In the genomic region with DNA sequence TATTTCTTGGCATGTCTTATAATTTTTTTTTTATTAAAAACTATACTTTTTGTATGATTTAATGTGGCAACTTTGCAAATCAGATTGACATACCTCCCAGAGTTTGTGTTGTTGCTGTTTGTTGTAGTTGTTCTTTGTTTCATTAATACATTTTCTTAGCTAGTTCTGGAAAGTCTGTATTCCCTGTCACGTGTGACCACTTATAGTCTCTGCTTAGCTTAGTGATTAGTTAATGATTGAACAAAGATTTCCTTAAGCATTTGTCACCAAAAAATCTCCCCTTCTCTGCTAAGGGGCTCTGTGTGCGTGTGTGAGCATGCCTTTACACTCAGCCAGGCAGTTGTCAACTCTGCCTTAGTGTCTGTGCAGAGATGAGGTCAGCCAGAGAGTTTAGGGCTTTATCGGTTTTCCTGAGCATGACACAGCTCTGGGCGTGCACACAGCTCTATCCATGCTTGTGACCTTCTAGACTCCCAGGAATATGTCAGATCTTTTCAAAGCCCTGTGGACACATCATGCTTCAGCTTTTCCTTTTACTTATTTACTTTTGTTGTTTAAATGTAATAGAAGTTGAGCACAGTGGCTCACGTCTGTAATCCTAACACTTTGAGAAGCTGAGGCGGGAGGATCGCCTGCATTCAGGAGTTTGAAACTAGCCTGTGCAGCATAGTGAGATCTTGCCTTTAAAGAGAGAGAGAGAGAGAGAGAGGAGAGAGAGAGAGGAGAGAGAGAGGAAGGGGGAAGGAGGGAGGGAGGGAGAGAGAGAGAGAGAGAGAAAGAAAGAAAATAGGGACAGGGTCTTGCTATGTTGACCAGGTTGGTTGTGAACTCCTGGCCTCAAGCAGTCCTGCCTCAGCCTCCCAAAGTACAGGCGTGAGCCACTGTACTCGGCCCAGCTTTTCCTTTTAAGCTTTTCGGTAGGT, we compare ENCODE assay signal across 13 cellular contexts. TPM values are rescaled to one million over a fixed set of nuclear protein-coding genes. Genes with fewer than 3 reads are reported as not detected.
DNase-seq lines count a peak whose midpoint lies in the region; ATAC-seq, FAIRE-seq and TF ChIP-seq lines count a peak whose summit lies in the region.
"Had no signal": no experiment of that assay in that cellular context is flagged by ENCODE, and none has a peak within 500 bp of the region (broad histone marks: within the 10 kb centered on the region; RNA-seq: fewer than 3 reads in every experiment).

No MANE protein-coding gene starts in this region.

- no peaks in the 10 kb centered on the region for H3K79me2 ChIP-seq in astrocyte (ENCODE audit: insufficient read depth, low read length)

- peaks cover 20% of the 10 kb centered on the region for H3K27me3 Mint-ChIP-seq in astrocyte (ENCODE audit: low read depth, unreplicated experiment)

- no peaks in the 10 kb centered on the region for H3K9me3 ChIP-seq in astrocyte (ENCODE audit: insufficient read depth, low read depth, low read length)
- no peaks in the 10 kb centered on the region for H3K9me3 ChIP-seq in right cardiac atrium (ENCODE audit: control insufficient read depth, low read length)
- H3K9me3 ChIP-seq: gastrocnemius medialis had no signal

- no peaks in the 10 kb centered on the region for H3K9me3 Mint-ChIP-seq in astrocyte (ENCODE audit: unreplicated experiment)
- H3K9me3 Mint-ChIP-seq: natural killer cell; stimulated activated naive CD8-positive, alpha-beta T cell treated with anti-CD3 and anti-CD28 coated beads, Interleukin-15, amount 100 ng/mL, for 72 hours had no signal

- H2AFZ ChIP-seq in astrocyte (ENCODE audit: low read depth, low read length): no peak overlapping the region

- H3K4me3 ChIP-seq in astrocyte (ENCODE audit: insufficient read depth, low read depth, low read length) (no peak overlapping the region), right cardiac atrium (ENCODE audit: low read length) (no peak overlapping the region)
- H3K4me3 ChIP-seq: gastrocnemius medialis had no signal

- H3K27ac Mint-ChIP-seq in astrocyte (ENCODE audit: unreplicated experiment): peak overlapping the region; percentile 8
- H3K27ac Mint-ChIP-seq: H9; natural killer cell; stimulated activated naive CD8-positive, alpha-beta T cell treated with anti-CD3 and anti-CD28 coated beads, Interleukin-15, amount 100 ng/mL, for 72 hours had no signal

- ATAC-seq in right cardiac atrium: peak; percentile 93
- no peak for ATAC-seq in HG02759 (IDR thresholded peaks at IDR 0.05; ENCODE audit: unreplicated experiment)
- no peak for ATAC-seq in HG02798 (IDR thresholded peaks at IDR 0.05; ENCODE audit: poor library complexity, unreplicated experiment)
- ATAC-seq: stimulated activated naive CD8-positive, alpha-beta T cell treated with anti-CD3 and anti-CD28 coated beads, Interleukin-15, amount 100 ng/mL, for 72 hours had no signal

- H3K4me1 Mint-ChIP-seq in astrocyte (ENCODE audit: low read depth, unreplicated experiment): peaks cover 8% of the 10 kb centered on the region
- H3K4me1 Mint-ChIP-seq: natural killer cell had no signal

- no peaks in the 10 kb centered on the region for H4K20me1 ChIP-seq in astrocyte (ENCODE audit: insufficient read depth, low read length)

- FAIRE-seq in astrocyte (lab: Jason Lieb, UNC): no peak
- FAIRE-seq: islet of Langerhans had no signal

- H3K9ac ChIP-seq in astrocyte (ENCODE audit: low read length): no peak overlapping the region

- H3K4me1 ChIP-seq in astrocyte (ENCODE audit: insufficient read depth, low read length): no peaks in the 10 kb centered on the region
- H3K4me1 ChIP-seq in right cardiac atrium (ENCODE audit: control insufficient read depth, insufficient read depth, low read length): peaks cover 3% of the 10 kb centered on the region
- H3K4me1 ChIP-seq: gastrocnemius medialis had no signal

- intact Hi-C loops in right cardiac atrium (cut with DNase I): loop anchor here in 3 of 4 donors (2.0 to 10.0 kb wide), 3 partner anchors 81 to 85 kb away; a partner anchor contains a TSS

- H3K27me3 ChIP-seq in astrocyte (ENCODE audit: insufficient read depth, low read length) (no peaks in the 10 kb centered on the region), right cardiac atrium (ENCODE audit: control insufficient read depth, insufficient read depth) (no peaks in the 10 kb centered on the region)
- H3K27me3 ChIP-seq: gastrocnemius medialis had no signal

- H3K4me2 ChIP-seq in astrocyte (ENCODE audit: low read length): no peak overlapping the region

- DNase-seq in HT1080 (ENCODE audit: low read depth): peak; percentile 3
- DNase-seq in astrocyte (ENCODE audit: low read depth): peak; percentile 31
- DNase-seq in right cardiac atrium: peak; percentile 62 to 75 (median 66)
- no peak for DNase-seq in substantia nigra (lab: John Stamatoyannopoulos, UW)
- DNase-seq in putamen (ENCODE audit: low spot score): no peak
- no peak for DNase-seq in HCEC 1CT
- DNase-seq: natural killer cell had no signal

- H3K36me3 ChIP-seq in astrocyte (ENCODE audit: insufficient read depth, low read length): no peaks in the 10 kb centered on the region
- H3K36me3 ChIP-seq: gastrocnemius medialis had no signal

- H3K27ac ChIP-seq in astrocyte (ENCODE audit: low read depth, low read length) (no peak overlapping the region), right cardiac atrium (ENCODE audit: low read length) (peak overlapping the region; percentile 92), substantia nigra (ENCODE audit: low read depth, low read length, poor library complexity, severe bottlenecking) (peak overlapping the region; percentile 63)
- H3K27ac ChIP-seq: gastrocnemius medialis had no signal

- no peak for TF ChIP-seq CTCF in astrocyte (IDR thresholded peaks at IDR 0.05; ENCODE audit: insufficient read depth, low read depth, low read length)

- no peak overlapping the region for H3K4me3 Mint-ChIP-seq in astrocyte (ENCODE audit: unreplicated experiment)
- H3K4me3 Mint-ChIP-seq: H9; natural killer cell; stimulated activated naive CD8-positive, alpha-beta T cell treated with anti-CD3 and anti-CD28 coated beads, Interleukin-15, amount 100 ng/mL, for 72 hours had no signal

- H3K36me3 Mint-ChIP-seq in astrocyte (ENCODE audit: low read depth, unreplicated experiment): no peaks in the 10 kb centered on the region
- H3K36me3 Mint-ChIP-seq: natural killer cell had no signal

- 37% methylated on average over 10 of the region's 10 CpGs for WGBS in right cardiac atrium

RNA-seq across cellular contexts. Expression of a gene that starts 21.9 kb away (rescaled TPM):
- not detected in 2 replicates for total RNA-seq in HT1080 (2014; rRNA removed; shearing (Covaris generic))
- polyA plus RNA-seq in HT1080 (2015; cell fraction: cytosol; rRNA removed): not detected in 2 replicates
- polyA plus RNA-seq in HT1080 (2015; cell fraction: nucleus; rRNA removed): not detected in 2 replicates
- not detected in 2 replicates for total RNA-seq in astrocyte
- under 1 TPM in 1 of 4 donors, not detected in 3; 0.33 TPM for total RNA-seq in right cardiac atrium
- polyA plus RNA-seq in right cardiac atrium: not detected
- total RNA-seq: gastrocnemius medialis, H9 had no signal

RNA-seq across cellular contexts. Expression of a gene that starts 30.1 kb away (rescaled TPM):
- not detected in 2 replicates for total RNA-seq in HT1080 (2014; rRNA removed; shearing (Covaris generic))
- polyA plus RNA-seq in HT1080 (2015; cell fraction: cytosol; rRNA removed): not detected in 2 replicates
- polyA plus RNA-seq in HT1080 (2015; cell fraction: nucleus; rRNA removed): not detected in 2 replicates
- total RNA-seq in astrocyte (not detected in 2 replicates), right cardiac atrium (under 1 TPM; 0.14 to 0.38 (median 0.25) TPM)
- 0.88 TPM for polyA plus RNA-seq in right cardiac atrium

Comparison
In these comparisons a context has a peak if more than half of its experiments do, and no peak if none do; other contexts are left out.
1. DNase-seq: peak in HT1080 (single experiment), astrocyte (single experiment) and right cardiac atrium (3 of 3); none in substantia nigra (0 of 49), putamen (single experiment) and HCEC 1CT (single experiment).
2. ATAC-seq: peak in right cardiac atrium (2 of 2); none in HG02759 (single experiment) and HG02798 (single experiment).